Comparison of ENCODE assay signal across 15 cellular contexts in the genomic region with DNA sequence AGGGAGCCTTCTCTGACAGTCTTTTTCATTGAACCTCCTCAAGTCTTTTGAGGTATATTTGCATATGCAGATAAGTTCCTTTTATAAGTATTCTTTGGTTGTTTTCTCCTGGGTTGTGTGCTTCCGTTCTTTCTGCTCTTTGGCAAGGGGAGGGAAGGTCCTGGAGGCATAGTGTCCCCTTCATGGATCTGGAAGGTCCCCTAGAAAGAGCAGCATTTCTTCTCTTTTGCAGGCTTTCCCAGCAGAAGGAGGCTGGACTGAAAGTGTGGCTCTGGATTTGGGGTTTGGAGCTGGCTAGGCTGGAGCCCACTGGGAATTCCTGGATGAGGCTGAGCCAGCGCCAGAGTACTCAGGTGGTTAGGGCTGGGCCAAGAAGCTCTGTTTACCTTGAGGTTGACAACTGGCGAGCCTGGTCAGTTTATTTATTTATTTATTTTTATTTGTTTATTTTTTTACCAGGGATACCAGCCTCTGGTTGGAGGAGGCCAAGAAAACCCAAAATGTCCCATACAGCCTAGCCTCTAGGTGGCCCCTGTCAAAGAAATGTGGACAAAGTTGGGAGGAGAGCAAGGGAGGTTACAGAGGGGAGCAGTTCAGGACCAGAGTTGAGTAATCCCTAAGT. TPM values are rescaled to one million over a fixed set of nuclear protein-coding genes. Genes with fewer than 3 reads are reported as not detected.
DNase-seq lines count a peak whose midpoint lies in the region; ATAC-seq and TF ChIP-seq lines count a peak whose summit lies in the region.
"Had no signal": no experiment of that assay in that cellular context is flagged by ENCODE, and none has a peak within 500 bp of the region (broad histone marks: within the 10 kb centered on the region; RNA-seq: fewer than 3 reads in every experiment).

No MANE protein-coding gene starts in this region.

- H3K27ac ChIP-seq in GM23338 (ENCODE audit: low read depth) = peak overlapping the region; percentile 28
- H3K27ac ChIP-seq: Peyer's patch had no signal

- H3K27me3 ChIP-seq in GM23338 (ENCODE audit: insufficient read depth) = no peaks in the 10 kb centered on the region
- H3K27me3 ChIP-seq: Peyer's patch had no signal

- H3K36me3 ChIP-seq in GM23338 (ENCODE audit: insufficient read depth) = no peaks in the 10 kb centered on the region
- H3K36me3 ChIP-seq: Peyer's patch had no signal

- ATAC-seq in GM23338 (peak; percentile 76), HG02981 (IDR thresholded peaks at IDR 0.05; ENCODE audit: unreplicated experiment) (no peak)

- H3K27me3 Mint-ChIP-seq in GM23338 (ENCODE audit: insufficient read depth, low read depth, poor library complexity) (peaks cover 11% of the 10 kb centered on the region), brain (no peaks in the 10 kb centered on the region), nephron (ENCODE audit: low read depth) (no peaks in the 10 kb centered on the region)

- H3K79me2 ChIP-seq in GM23338 (replicated peaks; ENCODE audit: insufficient read depth) = no peaks in the 10 kb centered on the region

- peak overlapping the region; percentile 38 for H3K4me3 Mint-ChIP-seq in GM23338
- H3K4me3 Mint-ChIP-seq in brain = peak overlapping the region in 4 of 5 experiments; percentile 5 to 59 (median 50)
- H3K4me3 Mint-ChIP-seq in nephron = peak overlapping the region in 2 of 3 experiments; percentile 17 to 18

- peaks cover 42% of the 10 kb centered on the region for H3K4me1 Mint-ChIP-seq in GM23338
- H3K4me1 Mint-ChIP-seq in brain = peaks cover 19% of the 10 kb centered on the region
- H3K4me1 Mint-ChIP-seq in nephron = peaks cover 11% of the 10 kb centered on the region

- peak overlapping the region; percentile 86 for H3K27ac Mint-ChIP-seq in GM23338
- peak overlapping the region; percentile 12 to 84 (median 50) for H3K27ac Mint-ChIP-seq in brain
- peak overlapping the region; percentile 22 to 58 (median 55) for H3K27ac Mint-ChIP-seq in nephron

- peak overlapping the region; percentile 52 for H3K4me2 ChIP-seq in GM23338

- peak in 1 of 2 experiments; percentile 34; a peak in 3 of 4 replicates for TF ChIP-seq CTCF in GM23338 (conservative IDR thresholded peaks at IDR 0.05; ENCODE audit: low read depth in 2 of 2)
- TF ChIP-seq CTCF in brain (conservative IDR thresholded peaks at IDR 0.05) = peak in 1 of 2 experiments; percentile 22
- TF ChIP-seq CTCF in nephron (IDR thresholded peaks at IDR 0.05; ENCODE audit: unreplicated experiment in 3 of 3) = no peak

- H3F3A ChIP-seq in GM23338 (replicated peaks; ENCODE audit: low read depth) = peaks cover 3% of the 10 kb centered on the region; the same call in 1 of the 2 replicates

- no peak overlapping the region for H3K4me3 ChIP-seq in GM23338
- H3K4me3 ChIP-seq: Peyer's patch had no signal

- no peak overlapping the region for H2AFZ ChIP-seq in GM23338

- DNase-seq in GM23338 (ENCODE audit: low spot score) (peak; percentile 83), M059J (ENCODE audit: low read depth) (peak; percentile 32), retina (no peak)
- no peak for DNase-seq in NK-92 treated with Interleukin-12 subunit alpha and Interleukin-12 subunit beta, amount 100 ng/mL, for 24 hours (lab: John Stamatoyannopoulos, UW)
- DNase-seq: activated CD4-positive, alpha-beta T cell treated with anti-CD3 and anti-CD28 coated beads for 1 hour; activated naive CD4-positive, alpha-beta T cell treated with Interleukin-2 at 50 U/mL for 16 hours; dermis blood vessel endothelial cell; hippocampal formation; NCI-H1105 treated with DMSO at 0.1 percent for 48 hours; Peyer's patch; stimulated activated CD4-positive, alpha-beta T cell treated with anti-CD3 and anti-CD28 coated beads, Interleukin-15, amount 100 ng/mL, for 24 hours; stimulated activated naive CD4-positive, alpha-beta T cell had no signal

- H3K9me2 ChIP-seq in GM23338 (ENCODE audit: insufficient read depth) = no peaks in the 10 kb centered on the region

- no peaks in the 10 kb centered on the region for H4K20me1 ChIP-seq in GM23338 (replicated peaks; ENCODE audit: insufficient read depth)

- H3K9me3 Mint-ChIP-seq in GM23338 (peaks cover 4% of the 10 kb centered on the region; the same call in 2 of the 3 replicates), brain (peaks cover 0 to 6% (median 3%) of the 10 kb centered on the region in 5 experiments), nephron (peaks cover 1% of the 10 kb centered on the region)

- H3K4me1 ChIP-seq in GM23338 (ENCODE audit: insufficient read depth) = peaks cover 22% of the 10 kb centered on the region

- peaks cover 4% of the 10 kb centered on the region; the same call in 1 of the 3 replicates for H3K36me3 Mint-ChIP-seq in GM23338 (ENCODE audit: low read depth)
- no peaks in the 10 kb centered on the region for H3K36me3 Mint-ChIP-seq in brain
- H3K36me3 Mint-ChIP-seq in nephron (ENCODE audit: low read depth) = no peaks in the 10 kb centered on the region

TF ChIP-seq in GM23338, 12 proteins besides CTCF, POLR2A, EP300 and RAD21 (continues in another document):
- no peak for TF ChIP-seq NANOG (IDR thresholded peaks at IDR 0.05; ENCODE audit: borderline replicate concordance)
- TF ChIP-seq ZNF114 (CRISPR knock-in tag; IDR thresholded peaks at IDR 0.05) = peak; percentile 68
- TF ChIP-seq EZH2 (IDR thresholded peaks at IDR 0.05; ENCODE audit: low read depth, unreplicated experiment) = no peak
- 0 out of 2 replicates have a peak, but pooled peaks have one; percentile 12 for TF ChIP-seq CREB1 (CRISPR knock-in tag; IDR thresholded peaks at IDR 0.05; ENCODE audit: low read depth)

RNA-seq across cellular contexts. Expression of a gene that starts 5.4 kb away (rescaled TPM):
- 258 and 263 TPM in 2 replicates for total RNA-seq in GM23338 (2014; rRNA removed; shearing (Covaris generic))
- polyA plus RNA-seq in GM23338 (2016; fragmentation: Nextera tagmentation; extraction: Ambion mirVana) = 442 and 485 TPM in 2 replicates
- 190 and 252 TPM in 2 replicates for total RNA-seq in M059J (2014; rRNA removed; shearing (Covaris generic))
- 141 TPM for polyA plus RNA-seq in brain (ENCODE audit: insufficient read depth, low read depth, low replicate concordance)

RNA-seq across cellular contexts. Expression of a gene that starts 20.1 kb away (rescaled TPM):
- total RNA-seq in GM23338 (2014; rRNA removed; shearing (Covaris generic)) = 78.9 and 87.2 TPM in 2 replicates
- 37.6 and 38.7 TPM in 2 replicates for polyA plus RNA-seq in GM23338 (2016; fragmentation: Nextera tagmentation; extraction: Ambion mirVana)
- total RNA-seq in M059J (2014; rRNA removed; shearing (Covaris generic)) = 6.5 and 10.1 TPM in 2 replicates
- 50.5 TPM for polyA plus RNA-seq in brain (ENCODE audit: insufficient read depth, low read depth, low replicate concordance)

RNA-seq across cellular contexts. Expression of a gene that starts 58.6 kb away (rescaled TPM):
- 1.4 and 2.8 TPM in 2 replicates for total RNA-seq in GM23338 (2014; rRNA removed; shearing (Covaris generic))
- polyA plus RNA-seq in GM23338 (2016; fragmentation: Nextera tagmentation; extraction: Ambion mirVana) (not detected in 2 replicates), brain (ENCODE audit: insufficient read depth, low read depth, low replicate concordance) (not detected)
- total RNA-seq in M059J (2014; rRNA removed; shearing (Covaris generic)) = not detected in 2 replicates

Comparison
In these comparisons a context has a peak if more than half of its experiments do, and no peak if none do; other contexts are left out.
1. DNase-seq: peak in GM23338 (single experiment) and M059J (single experiment); none in NK-92 treated with Interleukin-12 subunit alpha and Interleukin-12 subunit beta, amount 100 ng/mL, for 24 hours (single experiment) and retina (single experiment).
2. Peak in every context shown above with its lines, with median percentiles within 50 percentile points of each other: H3K27ac Mint-ChIP-seq and H3K4me3 Mint-ChIP-seq.